1 cellular context compared by ENCODE assay signal in genomic region chr6:117404548-117404947, GRCh38.
TF ChIP-seq lines count a peak whose summit lies in the region.

No MANE protein-coding gene starts in this region.

TF ChIP-seq in GM23338, 12 proteins besides CTCF, POLR2A, EP300 and RAD21 (continued from another document):
- TF ChIP-seq ZNF462 (CRISPR knock-in tag; IDR thresholded peaks at IDR 0.05) (no peak), STAT1 (IDR thresholded peaks at IDR 0.05; ENCODE audit: unreplicated experiment) (no peak), NANOG (IDR thresholded peaks at IDR 0.05; ENCODE audit: borderline replicate concordance) (no peak), POLR2AphosphoS5 (IDR thresholded peaks at IDR 0.05; ENCODE audit: low read depth) (no peak), ETS1 (IDR thresholded peaks at IDR 0.05) (no peak), EZH2phosphoT487 (IDR thresholded peaks at IDR 0.05; ENCODE audit: unreplicated experiment) (no peak), EZH2 (IDR thresholded peaks at IDR 0.05; ENCODE audit: low read depth, unreplicated experiment) (no peak)
TF ChIP-seq in GM23338: peak in this region for 0.
